15 cellular contexts compared by ENCODE assay signal in genomic region chr10:78417425-78418370, GRCh38.
DNase-seq lines count a peak whose midpoint lies in the region; TF ChIP-seq lines count a peak whose summit lies in the region.
"Had no signal": no experiment of that assay in that cellular context is flagged by ENCODE, and none has a peak within 500 bp of the region (broad histone marks: within the 10 kb centered on the region; RNA-seq: fewer than 3 reads in every experiment).

No MANE protein-coding gene starts in this region.

- TF ChIP-seq POLR2A in sigmoid colon (IDR thresholded peaks at IDR 0.05) = no peak

- no peak overlapping the region for H3K27ac ChIP-seq in right atrium auricular region
- no peak overlapping the region for H3K27ac ChIP-seq in left ventricle myocardium inferior (replicated peaks)
- no peak overlapping the region for H3K27ac ChIP-seq in sigmoid colon

- H3K9me3 Mint-ChIP-seq in mesothelial cell of epicardium = no peaks in the 10 kb centered on the region

- TF ChIP-seq CTCF in right atrium auricular region (IDR thresholded peaks at IDR 0.05) (no peak), left ventricle myocardium inferior (IDR thresholded peaks at IDR 0.05; ENCODE audit: borderline replicate concordance) (no peak), mesothelial cell of epicardium (IDR thresholded peaks at IDR 0.05; ENCODE audit: unreplicated experiment) (no peak), sigmoid colon (IDR thresholded peaks at IDR 0.05) (no peak)

- no peaks in the 10 kb centered on the region for H3K27me3 ChIP-seq in right atrium auricular region
- H3K27me3 ChIP-seq in left ventricle myocardium inferior (ENCODE audit: low read depth) = no peaks in the 10 kb centered on the region
- no peaks in the 10 kb centered on the region for H3K27me3 ChIP-seq in sigmoid colon

- no peaks in the 10 kb centered on the region for H3K27me3 Mint-ChIP-seq in mesothelial cell of epicardium (ENCODE audit: low read depth)

- H3K36me3 ChIP-seq in right atrium auricular region (no peaks in the 10 kb centered on the region), left ventricle myocardium inferior (no peaks in the 10 kb centered on the region), sigmoid colon (no peaks in the 10 kb centered on the region)

- H3K4me3 ChIP-seq in right atrium auricular region = no peak overlapping the region
- no peak overlapping the region for H3K4me3 ChIP-seq in left ventricle myocardium inferior
- H3K4me3 ChIP-seq in sigmoid colon = no peak overlapping the region

- no peak for TF ChIP-seq EP300 in sigmoid colon (IDR thresholded peaks at IDR 0.05)

- H3K4me1 ChIP-seq in right atrium auricular region (peaks cover 0 to 6% of the 10 kb centered on the region in 2 donors), left ventricle myocardium inferior (no peaks in the 10 kb centered on the region), sigmoid colon (no peaks in the 10 kb centered on the region)

- DNase-seq in right atrium auricular region (ENCODE audit: low spot score) (peak; percentile 32), left ventricle myocardium inferior (no peak), mesothelial cell of epicardium (ENCODE audit: low spot score in 2 of 2, unreplicated experiment in 2 of 2) (peak in 1 of 2 experiments; percentile 28), sigmoid colon (peak; percentile 45), COR-L47 (lab: John Stamatoyannopoulos, UW) (no peak), NCI-H1694 (lab: John Stamatoyannopoulos, UW) (no peak)
- no peak for DNase-seq in activated naive CD4-positive, alpha-beta T cell treated with Interleukin-2 at 50 U/mL for 16 hours
- DNase-seq: DMS 273 treated with DMSO at 0.1 percent for 48 hours, DND-41, KG1, NCI-H1417, NCI-H1930, NCI-H226, NCI-H524 treated with DMSO at 0.1 percent for 48 hours had no signal

- WGBS in sigmoid colon, 2 donors = 91 to 94% methylated on average over 16 of the region's 16 CpGs

- H3K4me1 Mint-ChIP-seq in mesothelial cell of epicardium = peaks cover 75% of the 10 kb centered on the region
- H3K4me1 Mint-ChIP-seq: B cell had no signal

- H3K27ac Mint-ChIP-seq in mesothelial cell of epicardium = peak overlapping the region; percentile 27
- H3K27ac Mint-ChIP-seq: B cell had no signal

- no peaks in the 10 kb centered on the region for H3K36me3 Mint-ChIP-seq in mesothelial cell of epicardium

- H3K4me3 Mint-ChIP-seq in mesothelial cell of epicardium = no peak overlapping the region
- H3K4me3 Mint-ChIP-seq: B cell had no signal

- intact Hi-C loops in left ventricle myocardium inferior (cut with micrococcal nuclease) = no loop called here
- intact Hi-C loops in sigmoid colon (cut with DNase I) = no loop called here

- H3K9me3 ChIP-seq in right atrium auricular region (no peaks in the 10 kb centered on the region), left ventricle myocardium inferior (replicated peaks) (no peaks in the 10 kb centered on the region), sigmoid colon (no peaks in the 10 kb centered on the region)

Comparison
In these comparisons a context has a peak if more than half of its experiments do, and no peak if none do; other contexts are left out.
1. DNase-seq: peak in right atrium auricular region (single experiment) and sigmoid colon (single experiment); none in left ventricle myocardium inferior (single experiment), COR-L47 (single experiment), NCI-H1694 (single experiment) and activated naive CD4-positive, alpha-beta T cell treated with Interleukin-2 at 50 U/mL for 16 hours (single experiment).